In genomic region chr1:113072141-113072756, GRCh38 we compare ENCODE assay signal across 8 cellular contexts. TPM values are rescaled to one million over a fixed set of nuclear protein-coding genes. Genes with fewer than 3 reads are reported as not detected.
A peak's percentile ranks its signal among the peaks of the same experiment; 100 is the strongest.
DNase-seq lines count a peak whose midpoint lies in the region; ATAC-seq and TF ChIP-seq lines count a peak whose summit lies in the region.

No MANE protein-coding gene starts in this region.

- peaks cover 21% of the 10 kb centered on the region for H3K4me1 ChIP-seq in Karpas-422 (ENCODE audit: low read length)

- peak overlapping the region; percentile 87 for H3K4me3 ChIP-seq in Karpas-422 (ENCODE audit: low read length)

- peaks cover 40% of the 10 kb centered on the region for H3K79me2 ChIP-seq in Karpas-422 (ENCODE audit: low read length)

- no peaks in the 10 kb centered on the region for H3K9me2 ChIP-seq in Karpas-422 (replicated peaks; ENCODE audit: insufficient read depth, low read length)

- no peak for ATAC-seq in GM18505 (IDR thresholded peaks at IDR 0.05; ENCODE audit: unreplicated experiment)

- H3K4me1 Mint-ChIP-seq in CD14-positive monocyte (peaks cover 30% of the 10 kb centered on the region), nephron (peaks cover 25% of the 10 kb centered on the region)
- H3K4me1 Mint-ChIP-seq in dendritic cell treated with granulocyte-macrophage colony-stimulating factor and Interleukin-4, amounts not matched to agents 40 ng/mL and 50 ng/mL, for 4 days (ENCODE audit: low read depth), result peaks cover 26% of the 10 kb centered on the region

- DNase-seq in CD14-positive monocyte (ENCODE audit: low spot score) (no peak), Karpas-422 (no peak), SW480 (ENCODE audit: low spot score) (no peak), kidney glomerular epithelial cell (lab: John Stamatoyannopoulos, UW) (no peak), activated gamma-delta T cell treated with Interleukin-2 at 50 U/mL for 16 hours (no peak)

- no peaks in the 10 kb centered on the region for H3K27me3 Mint-ChIP-seq in CD14-positive monocyte (ENCODE audit: low read depth in 3 of 3)
- no peaks in the 10 kb centered on the region for H3K27me3 Mint-ChIP-seq in dendritic cell treated with granulocyte-macrophage colony-stimulating factor and Interleukin-4, amounts not matched to agents 40 ng/mL and 50 ng/mL, for 4 days
- H3K27me3 Mint-ChIP-seq in nephron (ENCODE audit: low read depth), result no peaks in the 10 kb centered on the region

- peak overlapping the region; percentile 90 for H3K4me2 ChIP-seq in Karpas-422 (ENCODE audit: low read depth, low read length, poor library complexity, severe bottlenecking)

- H4K20me1 ChIP-seq in Karpas-422 (ENCODE audit: insufficient read depth, low read depth, low read length), result peaks cover 7% of the 10 kb centered on the region; the same call in 1 of the 2 replicates

- TF ChIP-seq CTCF in CD14-positive monocyte (IDR thresholded peaks at IDR 0.05) (no peak), nephron (IDR thresholded peaks at IDR 0.05; ENCODE audit: unreplicated experiment in 3 of 3) (no peak)

- H2AFZ ChIP-seq in Karpas-422 (ENCODE audit: low read length), result peak overlapping the region; percentile 91

- H3K4me3 Mint-ChIP-seq in CD14-positive monocyte (peak overlapping the region; percentile 94 to 98), nephron (peak overlapping the region; percentile 94 to 100 (median 96))
- H3K4me3 Mint-ChIP-seq in dendritic cell treated with granulocyte-macrophage colony-stimulating factor and Interleukin-4, amounts not matched to agents 40 ng/mL and 50 ng/mL, for 4 days, result peak overlapping the region; percentile 92

- H3K36me3 Mint-ChIP-seq in CD14-positive monocyte (peaks cover 2 to 10% of the 10 kb centered on the region in 2 donors), nephron (ENCODE audit: low read depth) (peaks cover 12% of the 10 kb centered on the region)
- H3K36me3 Mint-ChIP-seq in dendritic cell treated with granulocyte-macrophage colony-stimulating factor and Interleukin-4, amounts not matched to agents 40 ng/mL and 50 ng/mL, for 4 days (ENCODE audit: low read depth), result peaks cover 35% of the 10 kb centered on the region

- H3K27me3 ChIP-seq in Karpas-422 (ENCODE audit: low read length), result no peaks in the 10 kb centered on the region

- intact Hi-C loops in CD14-positive monocyte (cut with micrococcal nuclease), result loop anchor here (5.0 to 10.0 kb wide), 3 partner anchors 117 to 355 kb away; partner anchors contain the start of genes PPM1J (in 1 of the 2) and SLC16A1 (in 1 of the 2)
- intact Hi-C loops in dendritic cell treated with granulocyte-macrophage colony-stimulating factor and Interleukin-4, amounts not matched to agents 40 ng/mL and 50 ng/mL, for 4 days (cut with micrococcal nuclease), result loop anchor here (2.0 to 5.0 kb wide), 2 partner anchors 115 to 357 kb away; partner anchors contain the start of genes PPM1J and SLC16A1

- peak overlapping the region; percentile 86 for H3K9ac ChIP-seq in Karpas-422 (ENCODE audit: low read length)

- H3K9me3 Mint-ChIP-seq in CD14-positive monocyte (no peaks in the 10 kb centered on the region), nephron (no peaks in the 10 kb centered on the region)
- H3K9me3 Mint-ChIP-seq in dendritic cell treated with granulocyte-macrophage colony-stimulating factor and Interleukin-4, amounts not matched to agents 40 ng/mL and 50 ng/mL, for 4 days, result no peaks in the 10 kb centered on the region

- H3K27ac ChIP-seq in Karpas-422 (ENCODE audit: low read length), result peak overlapping the region; percentile 41; the same call in 1 of the 2 replicates

- no peaks in the 10 kb centered on the region for H3K9me3 ChIP-seq in Karpas-422 (ENCODE audit: low read length)

- H3K27ac Mint-ChIP-seq in CD14-positive monocyte (peak overlapping the region; percentile 95 to 98 (median 97)), nephron (peak overlapping the region; percentile 95 to 99 (median 99))
- H3K27ac Mint-ChIP-seq in dendritic cell treated with granulocyte-macrophage colony-stimulating factor and Interleukin-4, amounts not matched to agents 40 ng/mL and 50 ng/mL, for 4 days, result peak overlapping the region; percentile 96

- no peak for TF ChIP-seq POLR2A in GM18505 (IDR thresholded peaks at IDR 0.05; ENCODE audit: borderline replicate concordance, extremely low read depth, insufficient read depth, insufficient read length)

- H3K36me3 ChIP-seq in Karpas-422 (ENCODE audit: insufficient read depth, low read length), result peaks cover 14% of the 10 kb centered on the region; the same call in 1 of the 2 replicates

RNA-seq across cellular contexts. Expression of gene LRIG2, which starts 0.7 kb away (rescaled TPM):
- under 1 TPM; 0.93 to 0.96 TPM for polyA plus RNA-seq in CD14-positive monocyte
- total RNA-seq in Karpas-422 (2014; rRNA removed; shearing (Covaris generic); ENCODE audit: low replicate concordance), result 8.5 and 23.2 TPM in 2 replicates
